In genomic region chr2:241869087-241869961, GRCh38 we compare ENCODE assay signal across 16 cellular contexts. TPM values are rescaled to one million over a fixed set of nuclear protein-coding genes. Genes with fewer than 3 reads are reported as not detected.
DNase-seq lines count a peak whose midpoint lies in the region; ATAC-seq and TF ChIP-seq lines count a peak whose summit lies in the region.
"Had no signal": no experiment of that assay in that cellular context is flagged by ENCODE, and none has a peak within 500 bp of the region (broad histone marks: within the 10 kb centered on the region; RNA-seq: fewer than 3 reads in every experiment).

RTP5 (plus strand) TSS chr2:241869729; CDS start chr2:241869757, 28 bp downstream.

- H3K4me3 ChIP-seq in heart left ventricle (no peak within 1 kb of the TSS), dorsolateral prefrontal cortex (peak within 1 kb of the TSS in 30 of 59 donors; percentile 1 to 46 (median 22))
- H3K4me3 ChIP-seq: cardiac muscle cell, heart right ventricle, suprapubic skin had no signal

- H3K4me1 ChIP-seq in heart left ventricle, result no peaks in the 10 kb centered on the region

- H3K27me3 ChIP-seq in heart left ventricle (peaks cover 3 to 32% (median 16%) of the 10 kb centered on the region in 9 donors), dorsolateral prefrontal cortex (peaks cover 0 to 53% (median 4%) of the 10 kb centered on the region in 45 donors)
- H3K27me3 ChIP-seq: cardiac muscle cell had no signal

- peak in 3 of 5 donors; percentile 9 to 60 (median 18) for DNase-seq in heart left ventricle
- DNase-seq in left cardiac atrium, result no peak
- DNase-seq in NCI-H1694 (lab: John Stamatoyannopoulos, UW), result peak; percentile 27
- DNase-seq in dorsolateral prefrontal cortex, result peak in 2 of 10 donors; percentile 56 to 73
- DNase-seq in stimulated activated naive CD8-positive, alpha-beta T cell treated with anti-CD3 and anti-CD28 coated beads, Interleukin-15, amount 100 ng/mL, for 72 hours, result no peak
- no peak for DNase-seq in UCSD-AML1 (lab: John Stamatoyannopoulos, UW; ENCODE audit: unreplicated experiment)
- no peak for DNase-seq in omental fat pad (ENCODE audit: low spot score)
- DNase-seq in stimulated activated naive CD4-positive, alpha-beta T cell (lab: John Stamatoyannopoulos, UW), result no peak
- DNase-seq: activated CD4-positive, alpha-beta T cell treated with anti-CD3 and anti-CD28 coated beads, Interleukin-2, amount 50 U/mL, for 1 hour; NCI-H187 had no signal

- H3K27ac ChIP-seq in heart left ventricle (peak within 1 kb of the TSS in 1 of 12 donors; percentile 71), dorsolateral prefrontal cortex (peak within 1 kb of the TSS in 37 of 59 donors; percentile 5 to 75 (median 37))
- H3K27ac ChIP-seq: cardiac muscle cell, suprapubic skin had no signal

- H3K36me3 ChIP-seq in heart left ventricle, result no peaks in the 10 kb centered on the region
- H3K36me3 ChIP-seq: cardiac muscle cell, heart right ventricle, suprapubic skin had no signal

- TF ChIP-seq CTCF in heart left ventricle (IDR thresholded peaks at IDR 0.05) (no peak), dorsolateral prefrontal cortex (IDR thresholded peaks at IDR 0.05 in 54 of 56, conservative IDR thresholded peaks at IDR 0.05 in 2 of 56; ENCODE audit: low read depth in 1 of 56, partially characterized antibody in 56 of 56) (no peak), omental fat pad (IDR thresholded peaks at IDR 0.05) (no peak)

- 73 to 81% (median 77%) methylated on average over 16 to 33 of the region's 33 CpGs for whole genome bisulfite sequencing in heart left ventricle, 4 donors

- no peak for ATAC-seq in heart left ventricle
- no peak for ATAC-seq in left cardiac atrium
- no peak for ATAC-seq in stimulated activated naive CD8-positive, alpha-beta T cell treated with anti-CD3 and anti-CD28 coated beads, Interleukin-15, amount 100 ng/mL, for 72 hours
- no peak for ATAC-seq in omental fat pad (ENCODE audit: low FRiP score)
- ATAC-seq: heart right ventricle had no signal

- H3K9me3 ChIP-seq in heart left ventricle, result no peaks in the 10 kb centered on the region
- H3K9me3 ChIP-seq: heart right ventricle, suprapubic skin had no signal

- H3K27me3 Mint-ChIP-seq in stimulated activated naive CD8-positive, alpha-beta T cell treated with anti-CD3 and anti-CD28 coated beads, Interleukin-15, amount 100 ng/mL, for 72 hours, result peaks cover 25% of the 10 kb centered on the region

- peak within 1 kb of the TSS; percentile 44 to 67 for H3K4me3 Mint-ChIP-seq in stimulated activated naive CD8-positive, alpha-beta T cell treated with anti-CD3 and anti-CD28 coated beads, Interleukin-15, amount 100 ng/mL, for 72 hours
- H3K4me3 Mint-ChIP-seq: CD14-positive monocyte; neural crest cell; T-helper 1 cell treated with Interleukin-12 subunit alpha and Interleukin-12 subunit beta and Interleukin-4 antibody, amounts not matched to agents 30 μg/mL and 1 μg/mL, for 36 hours had no signal

- H3K9me3 Mint-ChIP-seq in stimulated activated naive CD8-positive, alpha-beta T cell treated with anti-CD3 and anti-CD28 coated beads, Interleukin-15, amount 100 ng/mL, for 72 hours, result peaks cover 12% of the 10 kb centered on the region in 2 donors

- intact Hi-C loops in heart left ventricle (cut with DNase I), result loop anchor here in 1 of 10 donors (10.0 kb wide), 1 partner anchor 115 kb away; no protein-coding TSS in a partner anchor
- intact Hi-C loops in left cardiac atrium (cut with DNase I), result loop anchor here in 1 of 2 donors (5.0 kb wide), 1 partner anchor 132 kb away; no protein-coding TSS in a partner anchor
- intact Hi-C loops in dorsolateral prefrontal cortex (cut with DNase I), result no loop called here

- peaks cover 86% of the 10 kb centered on the region for H3K4me1 Mint-ChIP-seq in stimulated activated naive CD8-positive, alpha-beta T cell treated with anti-CD3 and anti-CD28 coated beads, Interleukin-15, amount 100 ng/mL, for 72 hours
- H3K4me1 Mint-ChIP-seq: CD14-positive monocyte had no signal

- TF ChIP-seq POLR2A in heart left ventricle (IDR thresholded peaks at IDR 0.05), result no peak

- H3K27ac Mint-ChIP-seq in stimulated activated naive CD8-positive, alpha-beta T cell treated with anti-CD3 and anti-CD28 coated beads, Interleukin-15, amount 100 ng/mL, for 72 hours, result peak within 1 kb of the TSS in 1 of 2 donors; percentile 38
- H3K27ac Mint-ChIP-seq: T-helper 1 cell treated with Interleukin-12 subunit alpha and Interleukin-12 subunit beta and Interleukin-4 antibody, amounts not matched to agents 30 μg/mL and 1 μg/mL, for 36 hours had no signal

RNA-seq across cellular contexts. Expression of gene RTP5, which starts in this region (rescaled TPM):
- total RNA-seq in heart left ventricle (not detected), left cardiac atrium (under 1 TPM in 1 of 2 donors, not detected in 1; 0.12 TPM), dorsolateral prefrontal cortex (10 to 100 TPM in 54 of 120 experiments, 1 to 10 TPM in 66; 3.2 to 24.1 (median 9.7) TPM), omental fat pad (under 1 TPM in 1 of 4 donors, not detected in 3; 0.96 TPM)
- polyA plus RNA-seq in heart left ventricle, result not detected
- total RNA-seq: cardiac muscle cell, heart right ventricle, neural crest cell, suprapubic skin had no signal
- polyA plus RNA-seq: cardiac muscle cell, CD14-positive monocyte had no signal

Comparison
In these comparisons a context has a peak if more than half of its experiments do, and no peak if none do; other contexts are left out.
1. Peak in DNase-seq in heart left ventricle; RNA of the gene not detected or under 1 TPM.
2. H3K4me3 ChIP-seq: peak in dorsolateral prefrontal cortex (30 of 59); none in heart left ventricle (0 of 12).